Comparison of ENCODE assay signal across 2 cellular contexts in the genomic region with DNA sequence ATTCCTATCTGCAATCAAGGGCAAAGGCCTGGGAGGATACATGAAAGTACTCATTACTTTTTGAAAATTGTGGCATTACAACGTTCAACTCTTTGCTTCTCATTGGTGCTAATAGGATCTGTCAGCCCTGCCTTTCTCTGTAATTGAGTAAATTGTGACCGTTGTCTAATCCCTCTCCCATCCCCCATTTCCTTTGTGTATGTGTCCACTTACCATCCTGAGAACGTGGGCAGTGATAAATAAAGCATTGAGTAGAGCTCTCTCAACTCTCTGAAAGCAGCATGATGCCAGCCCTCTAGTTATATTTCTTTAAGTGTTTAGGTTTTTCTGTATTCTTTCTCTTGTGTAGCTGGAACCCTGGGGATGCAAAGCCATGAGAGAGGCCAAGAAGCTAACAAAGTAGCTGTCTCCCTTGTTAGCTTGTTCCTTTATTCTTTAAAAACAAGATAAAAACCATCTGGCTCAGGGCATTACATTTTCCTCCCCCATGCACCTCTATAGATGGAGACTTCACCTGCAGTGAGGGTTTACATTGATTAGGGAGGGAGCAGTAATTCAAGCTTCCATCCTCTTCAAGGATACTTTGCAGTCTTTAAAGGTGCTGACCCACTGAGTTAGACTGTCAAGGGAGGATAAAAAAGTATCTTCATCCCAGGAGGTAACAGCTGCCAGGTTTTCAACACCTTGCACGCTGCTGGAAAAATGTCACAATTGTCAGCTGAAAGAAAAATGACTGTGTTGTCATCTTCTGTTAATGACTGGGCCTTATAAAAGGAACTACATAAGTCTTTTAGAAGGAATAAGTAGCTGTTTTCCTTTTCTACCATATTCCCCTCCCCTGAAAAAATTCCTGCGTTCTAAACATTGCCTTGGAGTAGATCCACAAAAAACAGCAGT.
A peak's percentile ranks its signal among the peaks of the same experiment; 100 is the strongest.
TF ChIP-seq lines count a peak whose summit lies in the region.

No MANE protein-coding gene starts in this region.

TF ChIP-seq in IMR-90, 13 proteins besides CTCF, POLR2A, EP300 and RAD21 (continued from another document):
- TF ChIP-seq ELK1 (IDR thresholded peaks at IDR 0.05; ENCODE audit: borderline replicate concordance, low read depth, low read length) = no peak

TF ChIP-seq in PFSK-1, 5 proteins besides CTCF, POLR2A, EP300 and RAD21 (continued from another document):
- TF ChIP-seq, protein P1, sequence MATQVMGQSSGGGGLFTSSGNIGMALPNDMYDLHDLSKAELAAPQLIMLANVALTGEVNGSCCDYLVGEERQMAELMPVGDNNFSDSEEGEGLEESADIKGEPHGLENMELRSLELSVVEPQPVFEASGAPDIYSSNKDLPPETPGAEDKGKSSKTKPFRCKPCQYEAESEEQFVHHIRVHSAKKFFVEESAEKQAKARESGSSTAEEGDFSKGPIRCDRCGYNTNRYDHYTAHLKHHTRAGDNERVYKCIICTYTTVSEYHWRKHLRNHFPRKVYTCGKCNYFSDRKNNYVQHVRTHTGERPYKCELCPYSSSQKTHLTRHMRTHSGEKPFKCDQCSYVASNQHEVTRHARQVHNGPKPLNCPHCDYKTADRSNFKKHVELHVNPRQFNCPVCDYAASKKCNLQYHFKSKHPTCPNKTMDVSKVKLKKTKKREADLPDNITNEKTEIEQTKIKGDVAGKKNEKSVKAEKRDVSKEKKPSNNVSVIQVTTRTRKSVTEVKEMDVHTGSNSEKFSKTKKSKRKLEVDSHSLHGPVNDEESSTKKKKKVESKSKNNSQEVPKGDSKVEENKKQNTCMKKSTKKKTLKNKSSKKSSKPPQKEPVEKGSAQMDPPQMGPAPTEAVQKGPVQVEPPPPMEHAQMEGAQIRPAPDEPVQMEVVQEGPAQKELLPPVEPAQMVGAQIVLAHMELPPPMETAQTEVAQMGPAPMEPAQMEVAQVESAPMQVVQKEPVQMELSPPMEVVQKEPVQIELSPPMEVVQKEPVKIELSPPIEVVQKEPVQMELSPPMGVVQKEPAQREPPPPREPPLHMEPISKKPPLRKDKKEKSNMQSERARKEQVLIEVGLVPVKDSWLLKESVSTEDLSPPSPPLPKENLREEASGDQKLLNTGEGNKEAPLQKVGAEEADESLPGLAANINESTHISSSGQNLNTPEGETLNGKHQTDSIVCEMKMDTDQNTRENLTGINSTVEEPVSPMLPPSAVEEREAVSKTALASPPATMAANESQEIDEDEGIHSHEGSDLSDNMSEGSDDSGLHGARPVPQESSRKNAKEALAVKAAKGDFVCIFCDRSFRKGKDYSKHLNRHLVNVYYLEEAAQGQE (IDR thresholded peaks at IDR 0.05; ENCODE audit: insufficient read depth in 1 of 2, low read depth in 2 of 2, low read length in 2 of 2) = no peak
- TF ChIP-seq SIN3A (IDR thresholded peaks at IDR 0.05; ENCODE audit: borderline replicate concordance, insufficient read depth, low read length) = 0 out of 2 replicates have a peak, but pooled peaks have one; percentile 40
